Comparison of ENCODE assay signal across 2 cellular contexts in the genomic region with DNA sequence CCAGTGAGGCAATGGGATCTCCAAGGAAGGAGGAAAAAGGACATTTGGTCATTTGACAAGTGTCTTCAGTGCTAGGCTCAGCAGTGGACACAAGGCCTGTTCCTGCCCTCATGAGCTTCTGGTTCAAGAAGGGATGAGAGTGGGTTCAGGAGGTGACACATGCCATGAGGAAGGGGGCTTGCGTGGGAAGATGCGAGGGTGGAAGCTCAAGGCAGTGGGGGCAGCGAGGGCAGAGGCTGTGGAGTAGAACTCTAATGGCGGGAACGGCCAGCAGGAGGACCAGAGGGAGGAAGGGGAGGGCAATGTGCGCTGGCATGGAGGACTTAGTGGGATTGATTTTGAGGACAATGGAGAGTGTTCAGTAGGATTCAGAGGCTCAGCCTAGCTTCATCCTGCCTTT.
TF ChIP-seq lines count a peak whose summit lies in the region.

No MANE protein-coding gene starts in this region.

TF ChIP-seq in HEK293, 187 proteins besides CTCF, POLR2A, EP300 and RAD21:
- TF ChIP-seq ZNF202 (tag by site-specific recombination; IDR thresholded peaks at IDR 0.05; ENCODE audit: borderline replicate concordance): no peak
- TF ChIP-seq BCL11A (tag by site-specific recombination; IDR thresholded peaks at IDR 0.05; ENCODE audit: low read depth): 0 out of 2 replicates have a peak, but pooled peaks have one; percentile 29
- TF ChIP-seq SCRT1 (tag by site-specific recombination; IDR thresholded peaks at IDR 0.05; ENCODE audit: borderline replicate concordance): no peak
- TF ChIP-seq BCL11B (tag by site-specific recombination; IDR thresholded peaks at IDR 0.05; ENCODE audit: low read depth): peak; percentile 71
- peak; percentile 92 for TF ChIP-seq EGR2 (tag by site-specific recombination; IDR thresholded peaks at IDR 0.05; ENCODE audit: low read depth)
- peak; percentile 88 for TF ChIP-seq ZFHX2 (tag by site-specific recombination; conservative IDR thresholded peaks at IDR 0.05)
- TF ChIP-seq HIC1 (tag by site-specific recombination; IDR thresholded peaks at IDR 0.05): peak; percentile 29
- TF ChIP-seq ZNF114 (tag by site-specific recombination; IDR thresholded peaks at IDR 0.05): no peak
- no peak for TF ChIP-seq ZNF341 (tag by site-specific recombination; IDR thresholded peaks at IDR 0.05; ENCODE audit: low read depth)

TF ChIP-seq in HepG2, 621 proteins besides CTCF, POLR2A, EP300 and RAD21:
- TF ChIP-seq, protein P1, sequence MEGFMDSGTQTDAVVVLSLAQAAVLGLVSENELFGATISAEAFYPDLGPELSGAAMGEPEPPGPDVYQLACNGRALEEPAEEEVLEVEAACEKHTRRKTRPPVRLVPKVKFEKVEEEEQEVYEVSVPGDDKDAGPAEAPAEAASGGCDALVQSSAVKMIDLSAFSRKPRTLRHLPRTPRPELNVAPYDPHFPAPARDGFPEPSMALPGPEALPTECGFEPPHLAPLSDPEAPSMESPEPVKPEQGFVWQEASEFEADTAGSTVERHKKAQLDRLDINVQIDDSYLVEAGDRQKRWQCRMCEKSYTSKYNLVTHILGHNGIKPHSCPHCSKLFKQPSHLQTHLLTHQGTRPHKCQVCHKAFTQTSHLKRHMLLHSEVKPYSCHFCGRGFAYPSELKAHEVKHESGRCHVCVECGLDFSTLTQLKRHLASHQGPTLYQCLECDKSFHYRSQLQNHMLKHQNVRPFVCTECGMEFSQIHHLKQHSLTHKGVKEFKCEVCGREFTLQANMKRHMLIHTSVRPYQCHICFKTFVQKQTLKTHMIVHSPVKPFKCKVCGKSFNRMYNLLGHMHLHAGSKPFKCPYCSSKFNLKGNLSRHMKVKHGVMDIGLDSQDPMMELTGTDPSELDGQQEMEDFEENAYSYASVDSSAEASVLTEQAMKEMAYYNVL (CRISPR knock-in tag; IDR thresholded peaks at IDR 0.05; ENCODE audit: borderline replicate concordance): 0 out of 2 replicates have a peak, but pooled peaks have one; percentile 16
- TF ChIP-seq ZC3H13 (CRISPR knock-in tag; IDR thresholded peaks at IDR 0.05) (0 out of 2 replicates have a peak, but pooled peaks have one; percentile 3), HOXD1 (CRISPR knock-in tag; IDR thresholded peaks at IDR 0.05) (no peak), ZBTB33 (CRISPR knock-in tag; IDR thresholded peaks at IDR 0.05) (0 out of 2 replicates have a peak, but pooled peaks have one; percentile 56), ZNF615 (CRISPR knock-in tag; IDR thresholded peaks at IDR 0.05; ENCODE audit: borderline replicate concordance) (no peak), ZNF263 (CRISPR knock-in tag; IDR thresholded peaks at IDR 0.05) (peak; percentile 97)
